Comparison of ENCODE assay signal across 1 cellular context in genomic region chr6:26195376-26195923, GRCh38.
TF ChIP-seq lines count a peak whose summit lies in the region.

No MANE protein-coding gene starts in this region.

TF ChIP-seq in K562, 482 proteins besides CTCF, POLR2A, EP300 and RAD21 (continued from another document and continues in another):
- peak; percentile 55; the same call in 1 of the 2 replicates for TF ChIP-seq RERE (CRISPR knock-in tag; IDR thresholded peaks at IDR 0.05; ENCODE audit: borderline replicate concordance)
- no peak for TF ChIP-seq PBX2 (CRISPR knock-in tag; IDR thresholded peaks at IDR 0.05; ENCODE audit: low read depth)
- peak; percentile 91 for TF ChIP-seq PBX2 (tag; conservative IDR thresholded peaks at IDR 0.05; ENCODE audit: low read depth)
- no peak for TF ChIP-seq ZNF655 (CRISPR knock-in tag; IDR thresholded peaks at IDR 0.05)
- TF ChIP-seq ZNF174 (CRISPR knock-in tag; IDR thresholded peaks at IDR 0.05), result no peak
- no peak for TF ChIP-seq ZNF140 (CRISPR knock-in tag; IDR thresholded peaks at IDR 0.05)
- no peak for TF ChIP-seq ZNF76 (CRISPR knock-in tag; IDR thresholded peaks at IDR 0.05; ENCODE audit: borderline replicate concordance)
- no peak; the same call in 1 of the 2 replicates for TF ChIP-seq JUND (IDR thresholded peaks at IDR 0.05; ENCODE audit: borderline replicate concordance, low read depth, low read length)
- TF ChIP-seq JUND (tag; IDR thresholded peaks at IDR 0.05; ENCODE audit: borderline replicate concordance, low read depth, low read length), result peak; percentile 47; the same call in 1 of the 3 replicates
- TF ChIP-seq SMARCA4 (IDR thresholded peaks at IDR 0.05), result peak; percentile 39; the same call in 1 of the 2 replicates
- TF ChIP-seq SIN3B (IDR thresholded peaks at IDR 0.05; ENCODE audit: low read depth), result no peak
- no peak for TF ChIP-seq HMBOX1 (IDR thresholded peaks at IDR 0.05)
- no peak for TF ChIP-seq NFIX (CRISPR knock-in tag; IDR thresholded peaks at IDR 0.05; ENCODE audit: low read depth)
- peak; percentile 58; the same call in 1 of the 2 replicates for TF ChIP-seq OTX1 (CRISPR knock-in tag; IDR thresholded peaks at IDR 0.05)
- TF ChIP-seq ELF2 (CRISPR knock-in tag; IDR thresholded peaks at IDR 0.05), result no peak
- no peak for TF ChIP-seq U2AF2 (optimal IDR thresholded peaks at IDR 0.05; ENCODE audit: low read depth, low read length)
- TF ChIP-seq ELK1 (CRISPR knock-in tag; IDR thresholded peaks at IDR 0.05), result no peak
- 0 out of 2 replicates have a peak, but pooled peaks have one; percentile 53 for TF ChIP-seq MBD2 (IDR thresholded peaks at IDR 0.05; ENCODE audit: borderline replicate concordance, low read depth)
- TF ChIP-seq ZNF592 (IDR thresholded peaks at IDR 0.05), result no peak
- TF ChIP-seq ZBTB40 (IDR thresholded peaks at IDR 0.05), result no peak; the same call in 1 of the 2 replicates
- no peak for TF ChIP-seq ZBTB40 (CRISPR knock-in tag; IDR thresholded peaks at IDR 0.05)
- no peak for TF ChIP-seq ETS2 (tag; IDR thresholded peaks at IDR 0.05; ENCODE audit: borderline replicate concordance, poor library complexity, severe bottlenecking)
- peak; percentile 9; the same call in 1 of the 2 replicates for TF ChIP-seq ZNF584 (CRISPR knock-in tag; IDR thresholded peaks at IDR 0.05; ENCODE audit: low read depth)
- TF ChIP-seq ZNF354B (CRISPR knock-in tag; IDR thresholded peaks at IDR 0.05), result no peak
- TF ChIP-seq ZNF589 (CRISPR knock-in tag; IDR thresholded peaks at IDR 0.05; ENCODE audit: low read depth), result no peak
- TF ChIP-seq EZH2 (IDR thresholded peaks at IDR 0.05; ENCODE audit: borderline replicate concordance, low read depth, low read length), result no peak
- TF ChIP-seq ZNF124 (CRISPR knock-in tag; IDR thresholded peaks at IDR 0.05), result no peak
- TF ChIP-seq CBX2 (IDR thresholded peaks at IDR 0.05; ENCODE audit: insufficient read depth, low read length, poor library complexity, severe bottlenecking), result no peak
- TF ChIP-seq RFX1 (IDR thresholded peaks at IDR 0.05), result no peak
- TF ChIP-seq SRSF9 (IDR thresholded peaks at IDR 0.05; ENCODE audit: borderline replicate concordance, low read depth, low read length), result no peak
- TF ChIP-seq ZFP30 (CRISPR knock-in tag; IDR thresholded peaks at IDR 0.05; ENCODE audit: borderline replicate concordance), result no peak
